ENCODE assay signal across 8 cellular contexts in genomic region chr7:6706666-6707407, GRCh38. TPM values are rescaled to one million over a fixed set of nuclear protein-coding genes. Genes with fewer than 3 reads are reported as not detected.
DNase-seq lines count a peak whose midpoint lies in the region; ATAC-seq and TF ChIP-seq lines count a peak whose summit lies in the region.

Gene ZNF12 (minus strand): TSS chr7:6706947. CDS start chr7:6705173, 1,774 bp downstream.

- H3K4me3 Mint-ChIP-seq in CD4-positive, alpha-beta T cell = peak within 1 kb of the TSS; percentile 95

- peak within 1 kb of the TSS; percentile 41 to 63 for H3K9ac ChIP-seq in liver (ENCODE audit: low read depth in 1 of 2, low read length in 2 of 2)

- H3K4me1 Mint-ChIP-seq in CD4-positive, alpha-beta T cell (ENCODE audit: low read depth) = peaks cover 43% of the 10 kb centered on the region

- WGBS in liver = 1% methylated on average over 65 of the region's 65 CpGs

- peak; percentile 81 for ATAC-seq in CD4-positive, alpha-beta T cell (ENCODE audit: poor library complexity)
- ATAC-seq in GM19452 (IDR thresholded peaks at IDR 0.05; ENCODE audit: unreplicated experiment) = peak; percentile 93
- peak; percentile 62 for ATAC-seq in HG03575 (IDR thresholded peaks at IDR 0.05; ENCODE audit: extremely low read depth, insufficient number of reproducible peaks, low FRiP score, unreplicated experiment)

- peak; percentile 89 to 96 (median 92) for DNase-seq in CD4-positive, alpha-beta T cell
- DNase-seq in NCI-H82 (lab: John Stamatoyannopoulos, UW) (peak; percentile 96), dermis blood vessel endothelial cell (peak; percentile 95)
- DNase-seq in activated CD4-positive, alpha-beta T cell treated with anti-CD3 and anti-CD28 coated beads, Interleukin-2, amount 50 U/mL, for 48 hours = peak; percentile 96 to 97
- peak; percentile 97 for DNase-seq in stimulated activated CD4-positive, alpha-beta T cell treated with anti-CD3 and anti-CD28 coated beads, Interleukin-4, amount 100 ng/mL, for 1 hour

- H3K27ac Mint-ChIP-seq in CD4-positive, alpha-beta T cell = peak within 1 kb of the TSS; percentile 87

- H3K36me3 ChIP-seq in liver (ENCODE audit: control insufficient read depth in 4 of 4, insufficient read depth in 3 of 4, low read depth in 1 of 4, low read length in 3 of 4) = peaks cover 2 to 20% (median 14%) of the 10 kb centered on the region in 4 donors

- peaks cover 0 to 33% (median 18%) of the 10 kb centered on the region in 4 donors for H3K4me1 ChIP-seq in liver (ENCODE audit: control insufficient read depth in 4 of 4, insufficient read depth in 4 of 4, low read length in 3 of 4)

- TF ChIP-seq CTCF in CD4-positive, alpha-beta T cell (IDR thresholded peaks at IDR 0.05) = no peak
- TF ChIP-seq CTCF in liver (IDR thresholded peaks at IDR 0.05; ENCODE audit: low read depth, low read length, missing input control) = no peak

- CTCF ChIA-PET in CD4-positive, alpha-beta T cell (lab: Charles Lee) = interaction anchor here (1.0 kb wide), 1 partner anchor 117 kb away, joined by 6 read pairs; the partner anchor contains the start of gene INTS15

- TF ChIP-seq RAD21 in liver (IDR thresholded peaks at IDR 0.05) = peak in 1 of 2 donors; percentile 12

- peak within 1 kb of the TSS; percentile 56 to 98 (median 85) for H3K4me3 ChIP-seq in liver (ENCODE audit: low read depth in 1 of 3, low read length in 3 of 3)

- peak within 1 kb of the TSS; percentile 61 for H3K27ac ChIP-seq in CD4-positive, alpha-beta T cell (ENCODE audit: low read depth, low read length)
- peak within 1 kb of the TSS; percentile 66 to 80 for H3K27ac ChIP-seq in liver (ENCODE audit: low read depth in 1 of 2, low read length in 2 of 2)

- no peaks in the 10 kb centered on the region for H3K9me3 ChIP-seq in CD4-positive, alpha-beta T cell (ENCODE audit: control insufficient read depth, low read length)
- H3K9me3 ChIP-seq in liver (ENCODE audit: control insufficient read depth in 4 of 4, low read length in 3 of 4) = peaks cover 3 to 12% (median 5%) of the 10 kb centered on the region in 4 donors

- H3K27me3 ChIP-seq in CD4-positive, alpha-beta T cell (ENCODE audit: control insufficient read depth, insufficient read depth, low read length) = no peaks in the 10 kb centered on the region
- no peaks in the 10 kb centered on the region for H3K27me3 ChIP-seq in liver (ENCODE audit: control insufficient read depth in 4 of 4, insufficient read depth in 4 of 4, low read length in 3 of 4)

- peaks cover 1% of the 10 kb centered on the region for H3K9me3 Mint-ChIP-seq in CD4-positive, alpha-beta T cell

- POLR2A ChIA-PET in CD4-positive, alpha-beta T cell (lab: Charles Lee) = interaction anchor here (0.8 to 1.2 kb wide), 3 partner anchors 12 to 117 kb away, joined by 3 read pairs; partner anchors contain the start of gene INTS15

- peaks cover 41% of the 10 kb centered on the region for H3K36me3 Mint-ChIP-seq in CD4-positive, alpha-beta T cell (ENCODE audit: low read depth)

- intact Hi-C loops in CD4-positive, alpha-beta T cell (cut with DNase I, micrococcal nuclease) = loop anchor here in 1 of 2 experiments (5.0 to 10.0 kb wide), 4 partner anchors 115 to 1662 kb away; partner anchors contain the start of genes INTS15, RBAK and ZDHHC4

- H3K27me3 Mint-ChIP-seq in CD4-positive, alpha-beta T cell = no peaks in the 10 kb centered on the region

TF ChIP-seq in liver, 16 proteins besides CTCF, POLR2A, EP300 and RAD21:
- no peak for TF ChIP-seq JUND (IDR thresholded peaks at IDR 0.05)
- peak; percentile 40 to 55 for TF ChIP-seq RXRA (IDR thresholded peaks at IDR 0.05)
- TF ChIP-seq SP1 (IDR thresholded peaks at IDR 0.05) = peak; percentile 47
- no peak for TF ChIP-seq FOXA2 (IDR thresholded peaks at IDR 0.05)
- TF ChIP-seq ATF3 (IDR thresholded peaks at IDR 0.05) = no peak
- peak; percentile 84 for TF ChIP-seq YY1 (IDR thresholded peaks at IDR 0.05)
- peak; percentile 51 to 52 for TF ChIP-seq HNF4A (conservative IDR thresholded peaks at IDR 0.05)
- peak; percentile 75 for TF ChIP-seq ZBTB33 (IDR thresholded peaks at IDR 0.05)
- peak; percentile 73 to 95 for TF ChIP-seq GABPA (IDR thresholded peaks at IDR 0.05 in 1 of 2, conservative IDR thresholded peaks at IDR 0.05 in 1 of 2)
- no peak for TF ChIP-seq HNF4G (IDR thresholded peaks at IDR 0.05)
- no peak for TF ChIP-seq REST (IDR thresholded peaks at IDR 0.05)
- TF ChIP-seq MAX (IDR thresholded peaks at IDR 0.05) = peak; percentile 75
- no peak for TF ChIP-seq EGR1 (IDR thresholded peaks at IDR 0.05; ENCODE audit: low read depth in 2 of 2)

RNA-seq across cellular contexts. Expression of gene ZNF12, which starts in this region (rescaled TPM):
- 10 to 100 TPM; 22.1 to 22.5 TPM for total RNA-seq in CD4-positive, alpha-beta T cell
- 16.8 and 18.7 TPM in 2 replicates for total RNA-seq in dermis blood vessel endothelial cell
- 1 to 10 TPM; 9.5 to 9.9 TPM for total RNA-seq in liver
- 1 to 10 TPM; 4.4 to 5.8 TPM for polyA plus RNA-seq in liver

Comparison
In these comparisons a context has a peak if more than half of its experiments do, and no peak if none do; other contexts are left out.
1. Peak in every context shown above with its lines: DNase-seq, ATAC-seq, H3K4me3 ChIP-seq and H3K27ac ChIP-seq.